ENCODE assay signal across 11 cellular contexts in genomic region chr1:119681560-119681959, GRCh38.
"Had no signal": no experiment of that assay in that cellular context is flagged by ENCODE, and none has a peak within 500 bp of the region (broad histone marks: within the 10 kb centered on the region; RNA-seq: fewer than 3 reads in every experiment).

No MANE protein-coding gene starts in this region.

- H3K9ac ChIP-seq: GM23248 had no signal

- H3K36me3 ChIP-seq: HAP-1 had no signal

- H3K4me3 ChIP-seq: GM23248, GM23338, HAP-1 had no signal

- H3K4me2 ChIP-seq: GM23338 had no signal

- H3K9me3 ChIP-seq: HAP-1 had no signal

- H2AFZ ChIP-seq: GM23248, GM23338 had no signal

- FAIRE-seq: H1, H54 had no signal

- ATAC-seq: GM23338, HCT116 had no signal

- DNase-seq: GOT3, H7, H9, HCEC 1CT, HFFc6 had no signal

- H3K27ac ChIP-seq: GM23248 had no signal
